In genomic region chr18:42670860-42671259, GRCh38 we compare ENCODE assay signal across 8 cellular contexts.
"Had no signal": no experiment of that assay in that cellular context is flagged by ENCODE, and none has a peak within 500 bp of the region (broad histone marks: within the 10 kb centered on the region; RNA-seq: fewer than 3 reads in every experiment).

No MANE protein-coding gene starts in this region.

- ATAC-seq: GM12878 had no signal

- DNase-seq: GDM1, GF-D8 had no signal

- H3K4me3 ChIP-seq: GM12878 had no signal

- FAIRE-seq: G401.6, GM12878, GM12891, GM12892, GM18507, GM19239 had no signal
